ENCODE assay signal across 1 cellular context in the genomic region with DNA sequence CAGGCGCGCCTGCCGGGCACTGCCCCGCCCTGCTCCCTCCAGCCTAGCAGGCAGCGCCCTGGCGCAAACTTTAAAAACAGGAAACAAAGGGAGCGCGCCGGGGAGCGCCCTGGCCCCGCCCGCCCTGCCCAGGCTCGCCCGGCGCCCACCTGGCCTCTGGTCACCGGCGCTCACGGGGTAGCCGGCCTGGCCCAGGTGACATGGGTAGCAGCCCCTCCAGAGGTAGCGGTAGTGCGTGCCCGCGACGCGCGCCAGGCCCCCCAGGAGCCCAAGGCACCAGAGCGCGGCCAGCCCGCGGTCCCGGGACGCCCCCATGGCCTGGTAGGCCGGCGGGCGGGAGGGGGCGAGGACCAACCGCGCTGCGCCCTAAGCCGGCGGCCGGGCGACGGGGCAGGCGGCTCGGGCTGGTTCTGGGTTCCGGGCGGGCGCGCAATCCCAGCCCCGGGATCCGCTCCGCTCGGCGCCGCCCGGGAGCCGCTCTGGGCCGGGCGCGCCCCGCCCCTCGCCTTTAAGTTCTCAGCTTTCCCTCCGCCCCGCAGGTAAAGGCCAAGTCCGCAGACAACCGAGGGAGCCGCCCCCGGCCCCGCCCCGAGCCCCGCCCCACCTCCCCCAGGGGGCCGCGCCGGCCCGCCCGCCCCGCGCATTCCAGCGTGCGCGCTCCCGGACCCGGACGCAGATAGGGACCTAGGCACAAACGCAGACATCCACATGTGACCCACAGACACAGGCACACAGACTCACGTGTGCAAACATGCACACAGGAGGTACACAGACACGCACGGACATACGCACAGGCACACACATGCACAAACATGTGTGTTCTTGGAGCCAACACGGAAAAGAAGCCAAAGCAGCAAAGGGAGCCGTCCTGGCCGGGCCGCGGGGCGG.
TF ChIP-seq lines count a peak whose summit lies in the region.

No MANE protein-coding gene starts in this region.

TF ChIP-seq in K562, 482 proteins besides CTCF, POLR2A, EP300 and RAD21 (continued from another document):
- 0 out of 4 replicates have a peak, but pooled peaks of 1 of the 2 experiments have one; percentile 29 for TF ChIP-seq HDAC1 (IDR thresholded peaks at IDR 0.05)
- peak; percentile 32; the same call in 1 of the 2 replicates for TF ChIP-seq MAX (CRISPR knock-in tag; IDR thresholded peaks at IDR 0.05)
- no peak for TF ChIP-seq TCF3 (CRISPR knock-in tag; IDR thresholded peaks at IDR 0.05)
- no peak for TF ChIP-seq KLF13 (tag; IDR thresholded peaks at IDR 0.05; ENCODE audit: borderline replicate concordance, low read depth)
- TF ChIP-seq ATF7 (IDR thresholded peaks at IDR 0.05): no peak
- no peak for TF ChIP-seq ZNF75A (CRISPR knock-in tag; IDR thresholded peaks at IDR 0.05)
- TF ChIP-seq NFYB (IDR thresholded peaks at IDR 0.05; ENCODE audit: extremely low read depth, insufficient read length): no peak
- TF ChIP-seq, protein P1, sequence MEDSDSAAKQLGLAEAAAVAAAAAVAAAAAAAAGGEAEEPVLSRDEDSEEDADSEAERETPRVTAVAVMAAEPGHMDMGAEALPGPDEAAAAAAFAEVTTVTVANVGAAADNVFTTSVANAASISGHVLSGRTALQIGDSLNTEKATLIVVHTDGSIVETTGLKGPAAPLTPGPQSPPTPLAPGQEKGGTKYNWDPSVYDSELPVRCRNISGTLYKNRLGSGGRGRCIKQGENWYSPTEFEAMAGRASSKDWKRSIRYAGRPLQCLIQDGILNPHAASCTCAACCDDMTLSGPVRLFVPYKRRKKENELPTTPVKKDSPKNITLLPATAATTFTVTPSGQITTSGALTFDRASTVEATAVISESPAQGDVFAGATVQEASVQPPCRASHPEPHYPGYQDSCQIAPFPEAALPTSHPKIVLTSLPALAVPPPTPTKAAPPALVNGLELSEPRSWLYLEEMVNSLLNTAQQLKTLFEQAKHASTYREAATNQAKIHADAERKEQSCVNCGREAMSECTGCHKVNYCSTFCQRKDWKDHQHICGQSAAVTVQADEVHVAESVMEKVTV (CRISPR knock-in tag; IDR thresholded peaks at IDR 0.05): no peak
- TF ChIP-seq ZFP91 (CRISPR knock-in tag; IDR thresholded peaks at IDR 0.05): no peak
- TF ChIP-seq, protein P2, sequence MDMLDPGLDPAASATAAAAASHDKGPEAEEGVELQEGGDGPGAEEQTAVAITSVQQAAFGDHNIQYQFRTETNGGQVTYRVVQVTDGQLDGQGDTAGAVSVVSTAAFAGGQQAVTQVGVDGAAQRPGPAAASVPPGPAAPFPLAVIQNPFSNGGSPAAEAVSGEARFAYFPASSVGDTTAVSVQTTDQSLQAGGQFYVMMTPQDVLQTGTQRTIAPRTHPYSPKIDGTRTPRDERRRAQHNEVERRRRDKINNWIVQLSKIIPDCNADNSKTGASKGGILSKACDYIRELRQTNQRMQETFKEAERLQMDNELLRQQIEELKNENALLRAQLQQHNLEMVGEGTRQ (CRISPR knock-in tag; IDR thresholded peaks at IDR 0.05): peak; percentile 57
- TF ChIP-seq ZKSCAN3 (CRISPR knock-in tag; IDR thresholded peaks at IDR 0.05): no peak
- TF ChIP-seq FOXJ2 (tag; IDR thresholded peaks at IDR 0.05): no peak
- no peak for TF ChIP-seq MEIS2 (IDR thresholded peaks at IDR 0.05; ENCODE audit: partially characterized antibody)
- TF ChIP-seq KDM1A (IDR thresholded peaks at IDR 0.05): peak in 1 of 2 experiments; percentile 90; a peak in 1 of 4 replicates
- TF ChIP-seq CBX2 (IDR thresholded peaks at IDR 0.05; ENCODE audit: insufficient read depth, low read length, poor library complexity, severe bottlenecking): no peak
- no peak for TF ChIP-seq GTF2F1 (IDR thresholded peaks at IDR 0.05; ENCODE audit: low read depth, low read length)
- TF ChIP-seq ZNF766 (CRISPR knock-in tag; conservative IDR thresholded peaks at IDR 0.05): no peak
- TF ChIP-seq, protein P3, sequence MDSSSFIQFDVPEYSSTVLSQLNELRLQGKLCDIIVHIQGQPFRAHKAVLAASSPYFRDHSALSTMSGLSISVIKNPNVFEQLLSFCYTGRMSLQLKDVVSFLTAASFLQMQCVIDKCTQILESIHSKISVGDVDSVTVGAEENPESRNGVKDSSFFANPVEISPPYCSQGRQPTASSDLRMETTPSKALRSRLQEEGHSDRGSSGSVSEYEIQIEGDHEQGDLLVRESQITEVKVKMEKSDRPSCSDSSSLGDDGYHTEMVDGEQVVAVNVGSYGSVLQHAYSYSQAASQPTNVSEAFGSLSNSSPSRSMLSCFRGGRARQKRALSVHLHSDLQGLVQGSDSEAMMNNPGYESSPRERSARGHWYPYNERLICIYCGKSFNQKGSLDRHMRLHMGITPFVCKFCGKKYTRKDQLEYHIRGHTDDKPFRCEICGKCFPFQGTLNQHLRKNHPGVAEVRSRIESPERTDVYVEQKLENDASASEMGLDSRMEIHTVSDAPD (CRISPR knock-in tag; IDR thresholded peaks at IDR 0.05): no peak
- no peak for TF ChIP-seq MYNN (IDR thresholded peaks at IDR 0.05)
- no peak for TF ChIP-seq MYNN (CRISPR knock-in tag; IDR thresholded peaks at IDR 0.05)
- peak; percentile 24; the same call in 1 of the 2 replicates for TF ChIP-seq CXXC5 (CRISPR knock-in tag; IDR thresholded peaks at IDR 0.05)
- TF ChIP-seq MCM3 (IDR thresholded peaks at IDR 0.05): no peak
- no peak for TF ChIP-seq EHMT2 (IDR thresholded peaks at IDR 0.05)
- TF ChIP-seq HMGN3 (IDR thresholded peaks at IDR 0.05; ENCODE audit: borderline replicate concordance, extremely low read depth, insufficient read length, low read depth, low read length): peak; percentile 34
- no peak for TF ChIP-seq SIN3A (IDR thresholded peaks at IDR 0.05; ENCODE audit: borderline replicate concordance in 2 of 2, control insufficient read depth in 1 of 2, low read depth in 2 of 2, low read length in 2 of 2)
- TF ChIP-seq ZNF696 (CRISPR knock-in tag; conservative IDR thresholded peaks at IDR 0.05): no peak
- no peak for TF ChIP-seq ZNF444 (CRISPR knock-in tag; IDR thresholded peaks at IDR 0.05)
- no peak for TF ChIP-seq NR2C1 (IDR thresholded peaks at IDR 0.05)
- TF ChIP-seq NR2C1 (tag; IDR thresholded peaks at IDR 0.05): no peak
- TF ChIP-seq DIDO1 (tag; IDR thresholded peaks at IDR 0.05; ENCODE audit: low read depth): no peak
- TF ChIP-seq CBFA2T2 (conservative IDR thresholded peaks at IDR 0.05): no peak
- 0 out of 2 replicates have a peak, but pooled peaks have one; percentile 15 for TF ChIP-seq POLR2G (IDR thresholded peaks at IDR 0.05; ENCODE audit: low read depth, low read length)
- TF ChIP-seq CCNT2 (IDR thresholded peaks at IDR 0.05; ENCODE audit: borderline replicate concordance, extremely low read depth, insufficient read length, low read depth, low read length): peak; percentile 13
- TF ChIP-seq, protein P4, sequence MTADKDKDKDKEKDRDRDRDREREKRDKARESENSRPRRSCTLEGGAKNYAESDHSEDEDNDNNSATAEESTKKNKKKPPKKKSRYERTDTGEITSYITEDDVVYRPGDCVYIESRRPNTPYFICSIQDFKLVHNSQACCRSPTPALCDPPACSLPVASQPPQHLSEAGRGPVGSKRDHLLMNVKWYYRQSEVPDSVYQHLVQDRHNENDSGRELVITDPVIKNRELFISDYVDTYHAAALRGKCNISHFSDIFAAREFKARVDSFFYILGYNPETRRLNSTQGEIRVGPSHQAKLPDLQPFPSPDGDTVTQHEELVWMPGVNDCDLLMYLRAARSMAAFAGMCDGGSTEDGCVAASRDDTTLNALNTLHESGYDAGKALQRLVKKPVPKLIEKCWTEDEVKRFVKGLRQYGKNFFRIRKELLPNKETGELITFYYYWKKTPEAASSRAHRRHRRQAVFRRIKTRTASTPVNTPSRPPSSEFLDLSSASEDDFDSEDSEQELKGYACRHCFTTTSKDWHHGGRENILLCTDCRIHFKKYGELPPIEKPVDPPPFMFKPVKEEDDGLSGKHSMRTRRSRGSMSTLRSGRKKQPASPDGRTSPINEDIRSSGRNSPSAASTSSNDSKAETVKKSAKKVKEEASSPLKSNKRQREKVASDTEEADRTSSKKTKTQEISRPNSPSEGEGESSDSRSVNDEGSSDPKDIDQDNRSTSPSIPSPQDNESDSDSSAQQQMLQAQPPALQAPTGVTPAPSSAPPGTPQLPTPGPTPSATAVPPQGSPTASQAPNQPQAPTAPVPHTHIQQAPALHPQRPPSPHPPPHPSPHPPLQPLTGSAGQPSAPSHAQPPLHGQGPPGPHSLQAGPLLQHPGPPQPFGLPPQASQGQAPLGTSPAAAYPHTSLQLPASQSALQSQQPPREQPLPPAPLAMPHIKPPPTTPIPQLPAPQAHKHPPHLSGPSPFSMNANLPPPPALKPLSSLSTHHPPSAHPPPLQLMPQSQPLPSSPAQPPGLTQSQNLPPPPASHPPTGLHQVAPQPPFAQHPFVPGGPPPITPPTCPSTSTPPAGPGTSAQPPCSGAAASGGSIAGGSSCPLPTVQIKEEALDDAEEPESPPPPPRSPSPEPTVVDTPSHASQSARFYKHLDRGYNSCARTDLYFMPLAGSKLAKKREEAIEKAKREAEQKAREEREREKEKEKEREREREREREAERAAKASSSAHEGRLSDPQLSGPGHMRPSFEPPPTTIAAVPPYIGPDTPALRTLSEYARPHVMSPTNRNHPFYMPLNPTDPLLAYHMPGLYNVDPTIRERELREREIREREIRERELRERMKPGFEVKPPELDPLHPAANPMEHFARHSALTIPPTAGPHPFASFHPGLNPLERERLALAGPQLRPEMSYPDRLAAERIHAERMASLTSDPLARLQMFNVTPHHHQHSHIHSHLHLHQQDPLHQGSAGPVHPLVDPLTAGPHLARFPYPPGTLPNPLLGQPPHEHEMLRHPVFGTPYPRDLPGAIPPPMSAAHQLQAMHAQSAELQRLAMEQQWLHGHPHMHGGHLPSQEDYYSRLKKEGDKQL (CRISPR knock-in tag; IDR thresholded peaks at IDR 0.05; ENCODE audit: borderline replicate concordance): no peak
- no peak for TF ChIP-seq ZNF76 (CRISPR knock-in tag; IDR thresholded peaks at IDR 0.05; ENCODE audit: borderline replicate concordance)
- TF ChIP-seq BRD9 (IDR thresholded peaks at IDR 0.05; ENCODE audit: low read depth, partially characterized antibody): no peak
- TF ChIP-seq FOS (IDR thresholded peaks at IDR 0.05; ENCODE audit: extremely low read depth, insufficient read length): no peak
- TF ChIP-seq, protein P5, sequence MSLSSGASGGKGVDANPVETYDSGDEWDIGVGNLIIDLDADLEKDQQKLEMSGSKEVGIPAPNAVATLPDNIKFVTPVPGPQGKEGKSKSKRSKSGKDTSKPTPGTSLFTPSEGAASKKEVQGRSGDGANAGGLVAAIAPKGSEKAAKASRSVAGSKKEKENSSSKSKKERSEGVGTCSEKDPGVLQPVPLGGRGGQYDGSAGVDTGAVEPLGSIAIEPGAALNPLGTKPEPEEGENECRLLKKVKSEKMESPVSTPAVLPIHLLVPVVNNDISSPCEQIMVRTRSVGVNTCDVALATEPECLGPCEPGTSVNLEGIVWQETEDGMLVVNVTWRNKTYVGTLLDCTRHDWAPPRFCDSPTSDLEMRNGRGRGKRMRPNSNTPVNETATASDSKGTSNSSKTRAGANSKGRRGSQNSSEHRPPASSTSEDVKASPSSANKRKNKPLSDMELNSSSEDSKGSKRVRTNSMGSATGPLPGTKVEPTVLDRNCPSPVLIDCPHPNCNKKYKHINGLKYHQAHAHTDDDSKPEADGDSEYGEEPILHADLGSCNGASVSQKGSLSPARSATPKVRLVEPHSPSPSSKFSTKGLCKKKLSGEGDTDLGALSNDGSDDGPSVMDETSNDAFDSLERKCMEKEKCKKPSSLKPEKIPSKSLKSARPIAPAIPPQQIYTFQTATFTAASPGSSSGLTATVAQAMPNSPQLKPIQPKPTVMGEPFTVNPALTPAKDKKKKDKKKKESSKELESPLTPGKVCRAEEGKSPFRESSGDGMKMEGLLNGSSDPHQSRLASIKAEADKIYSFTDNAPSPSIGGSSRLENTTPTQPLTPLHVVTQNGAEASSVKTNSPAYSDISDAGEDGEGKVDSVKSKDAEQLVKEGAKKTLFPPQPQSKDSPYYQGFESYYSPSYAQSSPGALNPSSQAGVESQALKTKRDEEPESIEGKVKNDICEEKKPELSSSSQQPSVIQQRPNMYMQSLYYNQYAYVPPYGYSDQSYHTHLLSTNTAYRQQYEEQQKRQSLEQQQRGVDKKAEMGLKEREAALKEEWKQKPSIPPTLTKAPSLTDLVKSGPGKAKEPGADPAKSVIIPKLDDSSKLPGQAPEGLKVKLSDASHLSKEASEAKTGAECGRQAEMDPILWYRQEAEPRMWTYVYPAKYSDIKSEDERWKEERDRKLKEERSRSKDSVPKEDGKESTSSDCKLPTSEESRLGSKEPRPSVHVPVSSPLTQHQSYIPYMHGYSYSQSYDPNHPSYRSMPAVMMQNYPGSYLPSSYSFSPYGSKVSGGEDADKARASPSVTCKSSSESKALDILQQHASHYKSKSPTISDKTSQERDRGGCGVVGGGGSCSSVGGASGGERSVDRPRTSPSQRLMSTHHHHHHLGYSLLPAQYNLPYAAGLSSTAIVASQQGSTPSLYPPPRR (CRISPR knock-in tag; IDR thresholded peaks at IDR 0.05; ENCODE audit: borderline replicate concordance): no peak
- TF ChIP-seq RBM22 (IDR thresholded peaks at IDR 0.05; ENCODE audit: low read depth, low read length, poor library complexity, severe bottlenecking): no peak
- TF ChIP-seq, protein P6, sequence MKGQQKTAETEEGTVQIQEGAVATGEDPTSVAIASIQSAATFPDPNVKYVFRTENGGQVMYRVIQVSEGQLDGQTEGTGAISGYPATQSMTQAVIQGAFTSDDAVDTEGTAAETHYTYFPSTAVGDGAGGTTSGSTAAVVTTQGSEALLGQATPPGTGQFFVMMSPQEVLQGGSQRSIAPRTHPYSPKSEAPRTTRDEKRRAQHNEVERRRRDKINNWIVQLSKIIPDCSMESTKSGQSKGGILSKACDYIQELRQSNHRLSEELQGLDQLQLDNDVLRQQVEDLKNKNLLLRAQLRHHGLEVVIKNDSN (CRISPR knock-in tag; IDR thresholded peaks at IDR 0.05): peak; percentile 57; the same call in 1 of the 2 replicates
- no peak for TF ChIP-seq XRCC4 (IDR thresholded peaks at IDR 0.05; ENCODE audit: extremely low read depth, insufficient read depth, insufficient read length)
